In the genomic region with DNA sequence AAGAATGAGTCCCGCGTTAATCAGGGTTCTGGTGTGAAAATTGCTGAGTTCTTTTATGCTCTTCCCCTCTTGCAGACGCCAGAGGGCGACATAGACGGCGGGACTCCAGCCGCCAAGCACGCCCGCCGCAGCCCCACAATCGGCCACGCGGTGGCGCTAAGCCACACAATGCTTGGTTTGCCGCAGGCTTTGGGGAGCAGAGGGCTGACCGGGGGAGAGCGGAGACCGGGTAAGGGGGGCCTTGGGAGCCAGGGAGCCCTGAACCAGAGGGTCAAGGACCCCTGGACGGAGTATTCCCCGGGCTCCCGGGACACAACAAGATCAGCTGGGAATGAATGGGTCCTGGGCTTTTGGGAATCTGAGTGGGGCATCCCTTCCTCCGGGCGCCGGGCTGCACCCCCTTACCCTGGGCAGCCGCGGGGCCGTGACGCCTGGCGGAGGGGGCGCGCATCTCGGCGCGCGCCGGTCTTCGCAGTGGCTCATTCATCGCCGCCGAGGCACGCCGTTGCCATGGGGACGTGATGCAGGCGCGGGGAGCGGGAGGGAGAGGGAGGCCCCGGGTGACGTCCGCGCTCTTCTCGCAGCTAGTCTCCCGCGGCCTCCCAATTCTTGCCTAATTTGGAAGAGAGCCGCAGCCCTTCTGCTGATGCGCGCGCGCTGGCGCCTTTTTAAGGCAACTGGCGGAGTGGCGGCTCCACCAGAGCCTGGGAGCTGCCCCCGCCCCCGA, we compare ENCODE assay signal across 1 cellular context.
TF ChIP-seq lines count a peak whose summit lies in the region.

No MANE protein-coding gene starts in this region.

TF ChIP-seq in HepG2, 621 proteins besides CTCF, POLR2A, EP300 and RAD21 (continued from another document):
- TF ChIP-seq YY1 (IDR thresholded peaks at IDR 0.05; ENCODE audit: insufficient read depth, insufficient replicate concordance, low read depth, low read length) = peak; percentile 58
- TF ChIP-seq KDM5B (CRISPR knock-in tag; IDR thresholded peaks at IDR 0.05; ENCODE audit: borderline replicate concordance) = peak; percentile 42; the same call in 1 of the 2 replicates
- TF ChIP-seq, protein P1, sequence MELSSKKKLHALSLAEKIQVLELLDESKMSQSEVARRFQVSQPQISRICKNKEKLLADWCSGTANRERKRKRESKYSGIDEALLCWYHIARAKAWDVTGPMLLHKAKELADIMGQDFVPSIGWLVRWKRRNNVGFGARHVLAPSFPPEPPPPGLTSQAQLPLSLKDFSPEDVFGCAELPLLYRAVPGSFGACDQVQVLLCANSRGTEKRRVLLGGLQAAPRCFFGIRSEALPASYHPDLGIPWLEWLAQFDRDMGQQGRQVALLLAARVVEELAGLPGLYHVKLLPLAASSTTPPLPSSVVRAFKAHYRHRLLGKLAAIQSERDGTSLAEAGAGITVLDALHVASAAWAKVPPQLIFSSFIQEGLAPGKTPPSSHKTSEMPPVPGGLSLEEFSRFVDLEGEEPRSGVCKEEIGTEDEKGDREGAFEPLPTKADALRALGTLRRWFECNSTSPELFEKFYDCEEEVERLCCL (CRISPR knock-in tag; IDR thresholded peaks at IDR 0.05; ENCODE audit: borderline replicate concordance) = no peak
- TF ChIP-seq ZNF556 (CRISPR knock-in tag; IDR thresholded peaks at IDR 0.05; ENCODE audit: borderline replicate concordance) = peak; percentile 37; the same call in 1 of the 2 replicates
- TF ChIP-seq ZNF576 (CRISPR knock-in tag; IDR thresholded peaks at IDR 0.05) = no peak
- TF ChIP-seq MYC (CRISPR knock-in tag; IDR thresholded peaks at IDR 0.05; ENCODE audit: borderline replicate concordance) = peak; percentile 51; the same call in 1 of the 2 replicates
- TF ChIP-seq, protein P2, sequence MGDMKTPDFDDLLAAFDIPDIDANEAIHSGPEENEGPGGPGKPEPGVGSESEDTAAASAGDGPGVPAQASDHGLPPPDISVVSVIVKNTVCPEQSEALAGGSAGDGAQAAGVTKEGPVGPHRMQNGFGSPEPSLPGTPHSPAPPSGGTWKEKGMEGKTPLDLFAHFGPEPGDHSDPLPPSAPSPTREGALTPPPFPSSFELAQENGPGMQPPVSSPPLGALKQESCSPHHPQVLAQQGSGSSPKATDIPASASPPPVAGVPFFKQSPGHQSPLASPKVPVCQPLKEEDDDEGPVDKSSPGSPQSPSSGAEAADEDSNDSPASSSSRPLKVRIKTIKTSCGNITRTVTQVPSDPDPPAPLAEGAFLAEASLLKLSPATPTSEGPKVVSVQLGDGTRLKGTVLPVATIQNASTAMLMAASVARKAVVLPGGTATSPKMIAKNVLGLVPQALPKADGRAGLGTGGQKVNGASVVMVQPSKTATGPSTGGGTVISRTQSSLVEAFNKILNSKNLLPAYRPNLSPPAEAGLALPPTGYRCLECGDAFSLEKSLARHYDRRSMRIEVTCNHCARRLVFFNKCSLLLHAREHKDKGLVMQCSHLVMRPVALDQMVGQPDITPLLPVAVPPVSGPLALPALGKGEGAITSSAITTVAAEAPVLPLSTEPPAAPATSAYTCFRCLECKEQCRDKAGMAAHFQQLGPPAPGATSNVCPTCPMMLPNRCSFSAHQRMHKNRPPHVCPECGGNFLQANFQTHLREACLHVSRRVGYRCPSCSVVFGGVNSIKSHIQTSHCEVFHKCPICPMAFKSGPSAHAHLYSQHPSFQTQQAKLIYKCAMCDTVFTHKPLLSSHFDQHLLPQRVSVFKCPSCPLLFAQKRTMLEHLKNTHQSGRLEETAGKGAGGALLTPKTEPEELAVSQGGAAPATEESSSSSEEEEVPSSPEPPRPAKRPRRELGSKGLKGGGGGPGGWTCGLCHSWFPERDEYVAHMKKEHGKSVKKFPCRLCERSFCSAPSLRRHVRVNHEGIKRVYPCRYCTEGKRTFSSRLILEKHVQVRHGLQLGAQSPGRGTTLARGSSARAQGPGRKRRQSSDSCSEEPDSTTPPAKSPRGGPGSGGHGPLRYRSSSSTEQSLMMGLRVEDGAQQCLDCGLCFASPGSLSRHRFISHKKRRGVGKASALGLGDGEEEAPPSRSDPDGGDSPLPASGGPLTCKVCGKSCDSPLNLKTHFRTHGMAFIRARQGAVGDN (CRISPR knock-in tag; IDR thresholded peaks at IDR 0.05) = peak; percentile 58
- TF ChIP-seq SRY (CRISPR knock-in tag; IDR thresholded peaks at IDR 0.05) = 0 out of 2 replicates have a peak, but pooled peaks have one; percentile 23
- peak; percentile 77 for TF ChIP-seq ZNF891 (CRISPR knock-in tag; IDR thresholded peaks at IDR 0.05)
- TF ChIP-seq, protein P3, sequence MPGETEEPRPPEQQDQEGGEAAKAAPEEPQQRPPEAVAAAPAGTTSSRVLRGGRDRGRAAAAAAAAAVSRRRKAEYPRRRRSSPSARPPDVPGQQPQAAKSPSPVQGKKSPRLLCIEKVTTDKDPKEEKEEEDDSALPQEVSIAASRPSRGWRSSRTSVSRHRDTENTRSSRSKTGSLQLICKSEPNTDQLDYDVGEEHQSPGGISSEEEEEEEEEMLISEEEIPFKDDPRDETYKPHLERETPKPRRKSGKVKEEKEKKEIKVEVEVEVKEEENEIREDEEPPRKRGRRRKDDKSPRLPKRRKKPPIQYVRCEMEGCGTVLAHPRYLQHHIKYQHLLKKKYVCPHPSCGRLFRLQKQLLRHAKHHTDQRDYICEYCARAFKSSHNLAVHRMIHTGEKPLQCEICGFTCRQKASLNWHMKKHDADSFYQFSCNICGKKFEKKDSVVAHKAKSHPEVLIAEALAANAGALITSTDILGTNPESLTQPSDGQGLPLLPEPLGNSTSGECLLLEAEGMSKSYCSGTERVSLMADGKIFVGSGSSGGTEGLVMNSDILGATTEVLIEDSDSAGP (CRISPR knock-in tag; IDR thresholded peaks at IDR 0.05; ENCODE audit: borderline replicate concordance) = peak; percentile 52; the same call in 1 of the 2 replicates
- no peak for TF ChIP-seq SMYD3 (CRISPR knock-in tag; IDR thresholded peaks at IDR 0.05)
- no peak for TF ChIP-seq LBX2 (CRISPR knock-in tag; IDR thresholded peaks at IDR 0.05; ENCODE audit: borderline replicate concordance)
- peak; percentile 75; the same call in 1 of the 2 replicates for TF ChIP-seq SMC3 (IDR thresholded peaks at IDR 0.05; ENCODE audit: low read length)
- 0 out of 2 replicates have a peak, but pooled peaks have one; percentile 12 for TF ChIP-seq ZNF629 (CRISPR knock-in tag; conservative IDR thresholded peaks at IDR 0.05)
- TF ChIP-seq ZFP90 (CRISPR knock-in tag; IDR thresholded peaks at IDR 0.05; ENCODE audit: borderline replicate concordance) = no peak
- peak; percentile 33; the same call in 1 of the 2 replicates for TF ChIP-seq ZNF124 (CRISPR knock-in tag; IDR thresholded peaks at IDR 0.05)
- TF ChIP-seq ZNF704 (CRISPR knock-in tag; IDR thresholded peaks at IDR 0.05; ENCODE audit: borderline replicate concordance) = peak; percentile 66; the same call in 1 of the 2 replicates
- 0 out of 2 replicates have a peak, but pooled peaks have one; percentile 18 for TF ChIP-seq SP4 (CRISPR knock-in tag; IDR thresholded peaks at IDR 0.05)
- TF ChIP-seq KAT7 (CRISPR knock-in tag; IDR thresholded peaks at IDR 0.05; ENCODE audit: borderline replicate concordance) = no peak
- no peak for TF ChIP-seq ZNF776 (CRISPR knock-in tag; IDR thresholded peaks at IDR 0.05)
- TF ChIP-seq PITX1 (CRISPR knock-in tag; IDR thresholded peaks at IDR 0.05) = peak; percentile 84
- TF ChIP-seq PPARG (CRISPR knock-in tag; conservative IDR thresholded peaks at IDR 0.05) = 0 out of 2 replicates have a peak, but pooled peaks have one; percentile 27
- peak in 1 of 2 experiments; percentile 50; a peak in 1 of 4 replicates for TF ChIP-seq KLF16 (CRISPR knock-in tag; IDR thresholded peaks at IDR 0.05)
- TF ChIP-seq HDAC1 (CRISPR knock-in tag; IDR thresholded peaks at IDR 0.05) = peak; percentile 42; the same call in 1 of the 2 replicates
- TF ChIP-seq ZNF280B (CRISPR knock-in tag; IDR thresholded peaks at IDR 0.05; ENCODE audit: borderline replicate concordance) = no peak
- TF ChIP-seq GFI1 (CRISPR knock-in tag; IDR thresholded peaks at IDR 0.05; ENCODE audit: borderline replicate concordance) = no peak
- peak; percentile 74; the same call in 1 of the 2 replicates for TF ChIP-seq ZNF580 (CRISPR knock-in tag; IDR thresholded peaks at IDR 0.05; ENCODE audit: borderline replicate concordance, low read depth)
- peak; percentile 35; the same call in 1 of the 2 replicates for TF ChIP-seq POGK (CRISPR knock-in tag; conservative IDR thresholded peaks at IDR 0.05)
- no peak for TF ChIP-seq ZBTB42 (CRISPR knock-in tag; IDR thresholded peaks at IDR 0.05)
